ENCODE assay signal across 11 cellular contexts in the genomic region with DNA sequence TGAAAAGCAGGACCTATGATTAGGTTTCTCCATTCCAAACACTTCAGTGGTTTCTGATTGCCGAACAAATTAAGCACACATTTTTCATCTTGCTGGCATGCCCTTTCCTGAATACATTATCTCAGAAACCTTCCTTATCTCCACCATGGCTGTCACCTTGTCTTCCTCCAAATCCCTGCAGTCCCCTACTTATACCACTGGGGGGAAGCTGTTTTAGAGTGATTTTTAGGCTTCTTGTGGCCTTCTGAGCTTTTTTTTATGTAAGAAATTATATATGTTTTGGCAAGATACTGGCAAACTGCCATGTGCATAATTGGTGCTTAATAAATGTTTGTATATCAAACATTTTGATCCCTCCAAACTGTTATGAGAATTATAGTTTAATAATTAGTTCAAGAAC.
DNase-seq lines count a peak whose midpoint lies in the region; ATAC-seq and TF ChIP-seq lines count a peak whose summit lies in the region.
"Had no signal": no experiment of that assay in that cellular context is flagged by ENCODE, and none has a peak within 500 bp of the region (broad histone marks: within the 10 kb centered on the region; RNA-seq: fewer than 3 reads in every experiment).

No MANE protein-coding gene starts in this region.

- CTCF ChIA-PET in WTC11 (lab: Charles Lee) = interaction anchor here (0.9 to 1.8 kb wide), 6 partner anchors 18 to 247 kb away, joined by 3 to 8 read pairs (median 3); no protein-coding TSS in a partner anchor

- H3K36me3 ChIP-seq in ascending aorta = no peaks in the 10 kb centered on the region

- intact Hi-C loops in ascending aorta (cut with DNase I) = no loop called here

- H3K4me1 Mint-ChIP-seq in WTC11 = peaks cover 12% of the 10 kb centered on the region
- peaks cover 3% of the 10 kb centered on the region for H3K4me1 Mint-ChIP-seq in osteocyte (ENCODE audit: unreplicated experiment)
- H3K4me1 Mint-ChIP-seq: activated CD4-positive, alpha-beta T cell treated with anti-CD3 and anti-CD28 coated beads for 36 hours had no signal

- peak; percentile 47 for ATAC-seq in WTC11
- ATAC-seq: activated CD4-positive, alpha-beta T cell treated with anti-CD3 and anti-CD28 coated beads for 36 hours; Right ventricle myocardium inferior had no signal

- H3K36me3 Mint-ChIP-seq in WTC11 (peaks cover 2% of the 10 kb centered on the region; the same call in 1 of the 2 replicates), osteocyte (ENCODE audit: unreplicated experiment) (no peaks in the 10 kb centered on the region)

- H3K4me3 ChIP-seq in NB4 (ENCODE audit: low read depth, low read length) (no peak overlapping the region), ascending aorta (no peak overlapping the region)

- peak; percentile 47 for TF ChIP-seq CTCF in NB4 (IDR thresholded peaks at IDR 0.05; ENCODE audit: low read depth, low read length)
- TF ChIP-seq CTCF in WTC11 (IDR thresholded peaks at IDR 0.05) = peak; percentile 19; the same call in 1 of the 2 replicates
- peak; percentile 42 for TF ChIP-seq CTCF in osteocyte (IDR thresholded peaks at IDR 0.05)
- no peak for TF ChIP-seq CTCF in ascending aorta (IDR thresholded peaks at IDR 0.05)

- H3K4me1 ChIP-seq in ascending aorta = no peaks in the 10 kb centered on the region

- DNase-seq in SIG-M5 treated with dmso at 0.1 percent for 504 hours (lab: John Stamatoyannopoulos, UW; ENCODE audit: unreplicated experiment) (peak; percentile 10), SIG-M5 (lab: John Stamatoyannopoulos, UW) (no peak), NB4 (ENCODE audit: low read depth) (peak; percentile 14), WTC11 (ENCODE audit: low spot score) (no peak), osteocyte (ENCODE audit: extremely low spot score, unreplicated experiment) (no peak), islet precursor cell (no peak), ascending aorta (ENCODE audit: low spot score in 2 of 2) (no peak), nucleus accumbens (lab: John Stamatoyannopoulos, UW) (no peak)
- DNase-seq: activated CD4-positive, alpha-beta T cell treated with anti-CD3 and anti-CD28 coated beads for 36 hours; activated gamma-delta T cell had no signal

- H3K27ac Mint-ChIP-seq in WTC11 (no peak overlapping the region), osteocyte (ENCODE audit: unreplicated experiment) (no peak overlapping the region)
- H3K27ac Mint-ChIP-seq: activated CD4-positive, alpha-beta T cell treated with anti-CD3 and anti-CD28 coated beads for 36 hours had no signal

- no peak for TF ChIP-seq POLR2A in NB4 (IDR thresholded peaks at IDR 0.05; ENCODE audit: extremely low read depth, insufficient read length)

- H3K9me3 Mint-ChIP-seq in WTC11 = peaks cover 7% of the 10 kb centered on the region
- H3K9me3 Mint-ChIP-seq in osteocyte (ENCODE audit: unreplicated experiment) = peaks cover 4% of the 10 kb centered on the region

- H3K27me3 ChIP-seq in ascending aorta = no peaks in the 10 kb centered on the region

- H3K27me3 Mint-ChIP-seq in WTC11 (ENCODE audit: low read depth) (no peaks in the 10 kb centered on the region), osteocyte (ENCODE audit: unreplicated experiment) (peaks cover 14% of the 10 kb centered on the region)

- POLR2A ChIA-PET in WTC11 (lab: Charles Lee) = no interaction called here

- no peak overlapping the region for H3K4me3 Mint-ChIP-seq in WTC11
- H3K4me3 Mint-ChIP-seq in osteocyte (ENCODE audit: unreplicated experiment) = no peak overlapping the region
- H3K4me3 Mint-ChIP-seq: activated CD4-positive, alpha-beta T cell treated with anti-CD3 and anti-CD28 coated beads for 36 hours had no signal

- no peaks in the 10 kb centered on the region for H3K9me3 ChIP-seq in ascending aorta

- no peak overlapping the region for H3K27ac ChIP-seq in ascending aorta

TF ChIP-seq in WTC11, 78 proteins besides CTCF, POLR2A, EP300 and RAD21:
- TF ChIP-seq, protein P1, sequence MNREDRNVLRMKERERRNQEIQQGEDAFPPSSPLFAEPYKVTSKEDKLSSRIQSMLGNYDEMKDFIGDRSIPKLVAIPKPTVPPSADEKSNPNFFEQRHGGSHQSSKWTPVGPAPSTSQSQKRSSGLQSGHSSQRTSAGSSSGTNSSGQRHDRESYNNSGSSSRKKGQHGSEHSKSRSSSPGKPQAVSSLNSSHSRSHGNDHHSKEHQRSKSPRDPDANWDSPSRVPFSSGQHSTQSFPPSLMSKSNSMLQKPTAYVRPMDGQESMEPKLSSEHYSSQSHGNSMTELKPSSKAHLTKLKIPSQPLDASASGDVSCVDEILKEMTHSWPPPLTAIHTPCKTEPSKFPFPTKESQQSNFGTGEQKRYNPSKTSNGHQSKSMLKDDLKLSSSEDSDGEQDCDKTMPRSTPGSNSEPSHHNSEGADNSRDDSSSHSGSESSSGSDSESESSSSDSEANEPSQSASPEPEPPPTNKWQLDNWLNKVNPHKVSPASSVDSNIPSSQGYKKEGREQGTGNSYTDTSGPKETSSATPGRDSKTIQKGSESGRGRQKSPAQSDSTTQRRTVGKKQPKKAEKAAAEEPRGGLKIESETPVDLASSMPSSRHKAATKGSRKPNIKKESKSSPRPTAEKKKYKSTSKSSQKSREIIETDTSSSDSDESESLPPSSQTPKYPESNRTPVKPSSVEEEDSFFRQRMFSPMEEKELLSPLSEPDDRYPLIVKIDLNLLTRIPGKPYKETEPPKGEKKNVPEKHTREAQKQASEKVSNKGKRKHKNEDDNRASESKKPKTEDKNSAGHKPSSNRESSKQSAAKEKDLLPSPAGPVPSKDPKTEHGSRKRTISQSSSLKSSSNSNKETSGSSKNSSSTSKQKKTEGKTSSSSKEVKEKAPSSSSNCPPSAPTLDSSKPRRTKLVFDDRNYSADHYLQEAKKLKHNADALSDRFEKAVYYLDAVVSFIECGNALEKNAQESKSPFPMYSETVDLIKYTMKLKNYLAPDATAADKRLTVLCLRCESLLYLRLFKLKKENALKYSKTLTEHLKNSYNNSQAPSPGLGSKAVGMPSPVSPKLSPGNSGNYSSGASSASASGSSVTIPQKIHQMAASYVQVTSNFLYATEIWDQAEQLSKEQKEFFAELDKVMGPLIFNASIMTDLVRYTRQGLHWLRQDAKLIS (CRISPR knock-in tag; IDR thresholded peaks at IDR 0.05; ENCODE audit: borderline replicate concordance) = no peak
- TF ChIP-seq MYBL2 (CRISPR knock-in tag; IDR thresholded peaks at IDR 0.05) = no peak
- no peak for TF ChIP-seq SP1 (CRISPR knock-in tag; conservative IDR thresholded peaks at IDR 0.05)
- no peak for TF ChIP-seq CREM (CRISPR knock-in tag; IDR thresholded peaks at IDR 0.05)
- TF ChIP-seq ESRRA (CRISPR knock-in tag; IDR thresholded peaks at IDR 0.05; ENCODE audit: borderline replicate concordance) = no peak
- no peak for TF ChIP-seq JUN (CRISPR knock-in tag; IDR thresholded peaks at IDR 0.05)
- no peak for TF ChIP-seq PRRX2 (CRISPR knock-in tag; IDR thresholded peaks at IDR 0.05)
- TF ChIP-seq NFYB (CRISPR knock-in tag; conservative IDR thresholded peaks at IDR 0.05; ENCODE audit: low read depth) = no peak
- no peak for TF ChIP-seq ATF1 (CRISPR knock-in tag; IDR thresholded peaks at IDR 0.05)
- no peak for TF ChIP-seq RORB (CRISPR knock-in tag; IDR thresholded peaks at IDR 0.05)
- TF ChIP-seq, protein P2, sequence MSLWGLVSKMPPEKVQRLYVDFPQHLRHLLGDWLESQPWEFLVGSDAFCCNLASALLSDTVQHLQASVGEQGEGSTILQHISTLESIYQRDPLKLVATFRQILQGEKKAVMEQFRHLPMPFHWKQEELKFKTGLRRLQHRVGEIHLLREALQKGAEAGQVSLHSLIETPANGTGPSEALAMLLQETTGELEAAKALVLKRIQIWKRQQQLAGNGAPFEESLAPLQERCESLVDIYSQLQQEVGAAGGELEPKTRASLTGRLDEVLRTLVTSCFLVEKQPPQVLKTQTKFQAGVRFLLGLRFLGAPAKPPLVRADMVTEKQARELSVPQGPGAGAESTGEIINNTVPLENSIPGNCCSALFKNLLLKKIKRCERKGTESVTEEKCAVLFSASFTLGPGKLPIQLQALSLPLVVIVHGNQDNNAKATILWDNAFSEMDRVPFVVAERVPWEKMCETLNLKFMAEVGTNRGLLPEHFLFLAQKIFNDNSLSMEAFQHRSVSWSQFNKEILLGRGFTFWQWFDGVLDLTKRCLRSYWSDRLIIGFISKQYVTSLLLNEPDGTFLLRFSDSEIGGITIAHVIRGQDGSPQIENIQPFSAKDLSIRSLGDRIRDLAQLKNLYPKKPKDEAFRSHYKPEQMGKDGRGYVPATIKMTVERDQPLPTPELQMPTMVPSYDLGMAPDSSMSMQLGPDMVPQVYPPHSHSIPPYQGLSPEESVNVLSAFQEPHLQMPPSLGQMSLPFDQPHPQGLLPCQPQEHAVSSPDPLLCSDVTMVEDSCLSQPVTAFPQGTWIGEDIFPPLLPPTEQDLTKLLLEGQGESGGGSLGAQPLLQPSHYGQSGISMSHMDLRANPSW (CRISPR knock-in tag; conservative IDR thresholded peaks at IDR 0.05; ENCODE audit: low read depth) = no peak
- TF ChIP-seq IRF2 (CRISPR knock-in tag; IDR thresholded peaks at IDR 0.05; ENCODE audit: borderline replicate concordance, low read depth) = no peak

Comparison
In these comparisons a context has a peak if more than half of its experiments do, and no peak if none do; other contexts are left out.
1. DNase-seq: peak in SIG-M5 treated with dmso at 0.1 percent for 504 hours (single experiment) and NB4 (single experiment); none in SIG-M5 (single experiment), WTC11 (single experiment), osteocyte (single experiment), islet precursor cell (single experiment), ascending aorta (0 of 2) and nucleus accumbens (0 of 56).
2. CTCF ChIP-seq: peak in NB4 (single experiment), WTC11 (single experiment) and osteocyte (single experiment); none in ascending aorta (0 of 3).